In the genomic region with DNA sequence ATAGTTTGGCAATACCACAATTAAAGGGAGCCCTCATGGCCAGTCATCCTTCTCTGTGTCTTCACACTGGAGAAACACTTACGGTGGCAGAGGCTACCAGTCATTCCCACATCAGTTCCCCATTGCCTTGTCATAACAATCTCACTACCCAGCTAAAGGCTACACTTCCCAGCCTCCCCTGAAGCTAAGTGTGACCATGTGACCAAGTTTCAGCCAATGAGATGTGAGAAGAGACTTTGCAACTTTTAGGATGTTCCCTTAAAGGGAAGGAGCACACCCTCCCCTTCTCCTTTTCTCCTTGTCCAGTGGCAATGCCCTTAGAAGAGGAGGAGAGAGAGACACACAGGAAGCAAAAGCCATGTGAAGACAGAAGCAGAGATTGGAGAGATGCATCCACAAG, we compare ENCODE assay signal across 22 cellular contexts.
DNase-seq lines count a peak whose midpoint lies in the region; ATAC-seq, FAIRE-seq and TF ChIP-seq lines count a peak whose summit lies in the region.
"Had no signal": no experiment of that assay in that cellular context is flagged by ENCODE, and none has a peak within 500 bp of the region (broad histone marks: within the 10 kb centered on the region; RNA-seq: fewer than 3 reads in every experiment).

No MANE protein-coding gene starts in this region.

- H3F3A ChIP-seq in PC-3 (ENCODE audit: low read length, unreplicated experiment) = no peaks in the 10 kb centered on the region

- H3K27me3 Mint-ChIP-seq in dendritic cell treated with granulocyte-macrophage colony-stimulating factor and Interleukin-4, amounts not matched to agents 40 ng/mL and 50 ng/mL, for 4 days = peaks cover 14% of the 10 kb centered on the region

- in situ Hi-C loops in K562 (cut with MboI) = no loop called here

- H3K79me2 ChIP-seq in K562 (ENCODE audit: control insufficient read depth, insufficient read depth, low read length) (no peaks in the 10 kb centered on the region), PC-3 (ENCODE audit: low read length) (no peaks in the 10 kb centered on the region)

- BruUV-seq in K562 (replicated peaks; lab: Mats Ljungman, UMichigan) (no TSS peak), PC-3 (replicated peaks; lab: Mats Ljungman, UMichigan) (no TSS peak)

- intact Hi-C loops in K562 (cut with micrococcal nuclease) (no loop called here), left cardiac atrium (cut with DNase I) (no loop called here), PC-3 (cut with micrococcal nuclease) (no loop called here)
- intact Hi-C loops in dendritic cell treated with granulocyte-macrophage colony-stimulating factor and Interleukin-4, amounts not matched to agents 40 ng/mL and 50 ng/mL, for 4 days (cut with micrococcal nuclease) = loop anchor here (10.0 kb wide), 1 partner anchor 85 kb away; a partner anchor contains a TSS

- no peak overlapping the region for H3K4me3 Mint-ChIP-seq in dendritic cell treated with granulocyte-macrophage colony-stimulating factor and Interleukin-4, amounts not matched to agents 40 ng/mL and 50 ng/mL, for 4 days
- H3K4me3 Mint-ChIP-seq: CD14-positive monocyte; CD4-positive, alpha-beta T cell; CD8-positive, alpha-beta T cell had no signal

- FAIRE-seq in K562 (lab: Jason Lieb, UNC) = peak; percentile 59
- FAIRE-seq: A204.1, D721Med, G401.6, GM12891, GM19239 had no signal

- peaks cover 14% of the 10 kb centered on the region for H3K9me3 Mint-ChIP-seq in dendritic cell treated with granulocyte-macrophage colony-stimulating factor and Interleukin-4, amounts not matched to agents 40 ng/mL and 50 ng/mL, for 4 days

- TF ChIP-seq CTCF in K562 (IDR thresholded peaks at IDR 0.05 in 2 of 3, conservative IDR thresholded peaks at IDR 0.05 in 1 of 3; ENCODE audit: insufficient read depth in 2 of 3, low read depth in 1 of 3, low read length in 3 of 3) (no peak), gastroesophageal sphincter (IDR thresholded peaks at IDR 0.05) (no peak), PC-3 (conservative IDR thresholded peaks at IDR 0.05; ENCODE audit: low read depth, low read length) (no peak)

- H3K9me2 ChIP-seq in PC-3 (replicated peaks; ENCODE audit: low read length) = no peaks in the 10 kb centered on the region

- TF ChIP-seq RAD21 in K562 (CRISPR knock-in tag; conservative IDR thresholded peaks at IDR 0.05 in 1 of 2, IDR thresholded peaks at IDR 0.05 in 1 of 2) = no peak

- TF ChIP-seq EP300 in K562 (IDR thresholded peaks at IDR 0.05; ENCODE audit: low read length) (no peak), gastroesophageal sphincter (IDR thresholded peaks at IDR 0.05) (no peak)

- TF ChIP-seq POLR2A in K562 (conservative IDR thresholded peaks at IDR 0.05) (no peak), gastroesophageal sphincter (IDR thresholded peaks at IDR 0.05) (no peak)

- H3K36me3 Mint-ChIP-seq in dendritic cell treated with granulocyte-macrophage colony-stimulating factor and Interleukin-4, amounts not matched to agents 40 ng/mL and 50 ng/mL, for 4 days (ENCODE audit: low read depth) = no peaks in the 10 kb centered on the region
- H3K36me3 Mint-ChIP-seq: CD14-positive monocyte; CD8-positive, alpha-beta T cell had no signal

- no peak overlapping the region for H3K4me3 ChIP-seq in K562
- no peak overlapping the region for H3K4me3 ChIP-seq in gastroesophageal sphincter
- H3K4me3 ChIP-seq in PC-3 (ENCODE audit: low read length) = no peak overlapping the region
- H3K4me3 ChIP-seq: BLaER1 had no signal

- H4K20me1 ChIP-seq in K562 (replicated peaks; ENCODE audit: control insufficient read depth, insufficient read depth, low read length) (no peaks in the 10 kb centered on the region; the same call in 1 of the 2 replicates), PC-3 (ENCODE audit: low read length) (no peaks in the 10 kb centered on the region)
- H4K20me1 ChIP-seq: BLaER1 had no signal

- no peak for ATAC-seq in K562
- no peak for ATAC-seq in left cardiac atrium
- no peak for ATAC-seq in gastroesophageal sphincter
- ATAC-seq in PC-3 = no peak
- ATAC-seq: CD8-positive, alpha-beta T cell had no signal

- no peaks in the 10 kb centered on the region for H3K4me1 ChIP-seq in K562 (replicated peaks in 1 of 2; ENCODE audit: control insufficient read depth in 2 of 2, insufficient read depth in 2 of 2, low read length in 2 of 2)
- H3K4me1 ChIP-seq in gastroesophageal sphincter = no peaks in the 10 kb centered on the region
- H3K4me1 ChIP-seq in PC-3 (ENCODE audit: insufficient read depth, low read length) = peaks cover 10% of the 10 kb centered on the region
- H3K4me1 ChIP-seq: BE2C, Caco-2 had no signal

- DNase-seq in K562 (ENCODE audit: extremely low read depth in 1 of 4, low spot score in 3 of 4) (no peak), left cardiac atrium (no peak), PC-3 (no peak)
- DNase-seq: 8988T; ACHN; BE2C; C1 segment of cervical spinal cord; Caco-2; Calu3; CD4-positive, alpha-beta T cell; CD8-positive, alpha-beta T cell; DMS79 treated with DMSO at 0.1 percent for 48 hours; GF-D8 had no signal

- H3K36me3 ChIP-seq in K562 (ENCODE audit: control insufficient read depth, insufficient read depth, low read length) (no peaks in the 10 kb centered on the region), gastroesophageal sphincter (no peaks in the 10 kb centered on the region), PC-3 (ENCODE audit: low read depth, low read length) (no peaks in the 10 kb centered on the region)
- H3K36me3 ChIP-seq: BE2C, BLaER1 had no signal

- H3K9ac ChIP-seq in K562 (ENCODE audit: insufficient read depth in 1 of 2, low read depth in 2 of 2, low read length in 2 of 2) (no peak overlapping the region), PC-3 (ENCODE audit: low read length) (no peak overlapping the region)
- H3K9ac ChIP-seq: BLaER1 had no signal

- no peaks in the 10 kb centered on the region for H3K9me1 ChIP-seq in K562 (ENCODE audit: control insufficient read depth, insufficient read depth, low read length)

- WGBS in K562 (ENCODE audit: insufficient coverage, low coverage, missing lambda C conversion rate) = 0% methylated on average over 1 of the region's 1 CpG
- 88% methylated on average over 1 of the region's 1 CpG; no CpG with 5 or more reads in 1 of the 2 donors for WGBS in gastroesophageal sphincter (ENCODE audit: low coverage in 1 of 2), 2 donors

- H3K27ac Mint-ChIP-seq in dendritic cell treated with granulocyte-macrophage colony-stimulating factor and Interleukin-4, amounts not matched to agents 40 ng/mL and 50 ng/mL, for 4 days = peak overlapping the region; percentile 24
- H3K27ac Mint-ChIP-seq: CD14-positive monocyte; CD4-positive, alpha-beta T cell; CD8-positive, alpha-beta T cell had no signal

- H3K9me3 ChIP-seq in K562 (replicated peaks; ENCODE audit: control insufficient read depth, insufficient read depth, low read depth, low read length) (no peaks in the 10 kb centered on the region), gastroesophageal sphincter (peaks cover 0 to 17% (median 0%) of the 10 kb centered on the region in 3 donors), PC-3 (ENCODE audit: low read length) (no peaks in the 10 kb centered on the region)
- H3K9me3 ChIP-seq: BE2C had no signal

- H3K4me2 ChIP-seq in K562 (ENCODE audit: insufficient read depth, low read length) = no peak overlapping the region
- no peak overlapping the region for H3K4me2 ChIP-seq in PC-3 (ENCODE audit: low read length)
- H3K4me2 ChIP-seq: BLaER1 had no signal

- H2AFZ ChIP-seq in K562 (ENCODE audit: low read depth, low read length) = no peak overlapping the region
- H2AFZ ChIP-seq in PC-3 (ENCODE audit: low read length) = no peak overlapping the region

- H3K27ac ChIP-seq in K562 (ENCODE audit: extremely low read depth, low read depth, low read length) (no peak overlapping the region), gastroesophageal sphincter (no peak overlapping the region), PC-3 (ENCODE audit: low read length) (no peak overlapping the region)
- H3K27ac ChIP-seq: BLaER1 had no signal

- H3K27me3 ChIP-seq in K562 (ENCODE audit: control insufficient read depth in 2 of 2, insufficient read depth in 2 of 2, low read length in 2 of 2) (peaks cover 17 to 21% of the 10 kb centered on the region in 2 experiments; a peak in 4 of 5 replicates), gastroesophageal sphincter (peaks cover 35% of the 10 kb centered on the region), PC-3 (ENCODE audit: low read length) (peaks cover 38% of the 10 kb centered on the region)
- H3K27me3 ChIP-seq: BE2C, BLaER1 had no signal

- POLR2A ChIA-PET in K562 (lab: Yijun Ruan, JAX) (no interaction called here), PC-3 (lab: Charles Lee; ENCODE audit: unreplicated experiment) (no interaction called here)

- CTCF ChIA-PET in K562 (lab: Yijun Ruan, JAX; ENCODE audit: low intra/inter-chr PET ratio) = no interaction called here
- CTCF ChIA-PET in PC-3 (lab: Charles Lee) = no interaction called here

- peaks cover 20% of the 10 kb centered on the region for H3K4me1 Mint-ChIP-seq in dendritic cell treated with granulocyte-macrophage colony-stimulating factor and Interleukin-4, amounts not matched to agents 40 ng/mL and 50 ng/mL, for 4 days (ENCODE audit: low read depth)

TF ChIP-seq in K562, 482 proteins besides CTCF, POLR2A, EP300 and RAD21 (continues in another document):
- TF ChIP-seq ZNF184 (CRISPR knock-in tag; IDR thresholded peaks at IDR 0.05) (no peak), MYNN (IDR thresholded peaks at IDR 0.05) (no peak), MYNN (CRISPR knock-in tag; IDR thresholded peaks at IDR 0.05) (no peak), BRD9 (IDR thresholded peaks at IDR 0.05; ENCODE audit: low read depth, partially characterized antibody) (no peak), CC2D1A (IDR thresholded peaks at IDR 0.05) (no peak), ELF1 (tag; IDR thresholded peaks at IDR 0.05) (no peak), SREBF1 (IDR thresholded peaks at IDR 0.05; ENCODE audit: borderline replicate concordance, low read depth, low read length) (no peak), MED1 (CRISPR knock-in tag; IDR thresholded peaks at IDR 0.05; ENCODE audit: borderline replicate concordance) (no peak), ETV5 (CRISPR knock-in tag; IDR thresholded peaks at IDR 0.05; ENCODE audit: low read depth) (no peak), NUFIP1 (IDR thresholded peaks at IDR 0.05; ENCODE audit: partially characterized antibody) (no peak), HNRNPL (IDR thresholded peaks at IDR 0.05; ENCODE audit: low read depth, low read length) (no peak), RAD51 (IDR thresholded peaks at IDR 0.05; ENCODE audit: borderline replicate concordance, low read depth) (peak; percentile 24; the same call in 1 of the 2 replicates)
- TF ChIP-seq, protein P1, sequence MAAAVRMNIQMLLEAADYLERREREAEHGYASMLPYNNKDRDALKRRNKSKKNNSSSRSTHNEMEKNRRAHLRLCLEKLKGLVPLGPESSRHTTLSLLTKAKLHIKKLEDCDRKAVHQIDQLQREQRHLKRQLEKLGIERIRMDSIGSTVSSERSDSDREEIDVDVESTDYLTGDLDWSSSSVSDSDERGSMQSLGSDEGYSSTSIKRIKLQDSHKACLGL (CRISPR knock-in tag; IDR thresholded peaks at IDR 0.05; ENCODE audit: borderline replicate concordance, poor library complexity, severe bottlenecking) = no peak
